Comparison of ENCODE assay signal across 1 cellular context in the genomic region with DNA sequence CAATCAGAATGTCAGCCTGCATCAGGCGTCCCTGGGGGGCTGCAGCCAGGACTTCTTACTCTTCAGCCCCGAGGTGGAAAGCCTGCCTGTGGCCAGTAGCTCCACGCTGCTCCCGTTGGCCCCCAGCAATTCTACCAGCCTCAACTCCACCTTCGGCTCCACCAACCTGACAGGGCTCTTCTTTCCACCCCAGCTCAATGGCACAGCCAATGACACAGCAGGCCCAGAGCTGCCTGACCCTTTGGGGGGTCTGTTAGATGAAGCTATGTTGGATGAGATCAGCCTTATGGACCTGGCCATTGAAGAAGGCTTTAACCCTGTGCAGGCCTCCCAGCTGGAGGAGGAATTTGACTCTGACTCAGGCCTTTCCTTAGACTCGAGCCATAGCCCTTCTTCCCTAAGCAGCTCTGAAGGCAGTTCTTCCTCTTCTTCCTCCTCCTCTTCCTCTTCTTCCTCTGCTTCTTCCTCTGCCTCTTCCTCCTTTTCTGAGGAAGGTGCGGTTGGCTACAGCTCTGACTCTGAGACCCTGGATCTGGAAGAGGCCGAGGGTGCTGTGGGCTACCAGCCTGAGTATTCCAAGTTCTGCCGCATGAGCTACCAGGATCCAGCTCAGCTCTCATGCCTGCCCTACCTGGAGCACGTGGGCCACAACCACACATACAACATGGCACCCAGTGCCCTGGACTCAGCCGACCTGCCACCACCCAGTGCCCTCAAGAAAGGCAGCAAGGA.
TF ChIP-seq lines count a peak whose summit lies in the region.

No MANE protein-coding gene starts in this region.

TF ChIP-seq in HEK293, 187 proteins besides CTCF, POLR2A, EP300 and RAD21 (continued from another document):
- peak; percentile 58 for TF ChIP-seq ZIC2 (tag by site-specific recombination; IDR thresholded peaks at IDR 0.05)
